ENCODE assay signal across 1 cellular context in genomic region chr7:815284-816216, GRCh38.
TF ChIP-seq lines count a peak whose summit lies in the region.

No MANE protein-coding gene starts in this region.

TF ChIP-seq in GM12878, 131 proteins besides CTCF, POLR2A, EP300 and RAD21 (continued from another document):
- no peak for TF ChIP-seq SKIL (IDR thresholded peaks at IDR 0.05; ENCODE audit: low read depth, poor library complexity, severe bottlenecking)
- TF ChIP-seq KAT2A (conservative IDR thresholded peaks at IDR 0.05; ENCODE audit: control insufficient read depth, low read depth, low read length), result no peak
- TF ChIP-seq E2F4 (IDR thresholded peaks at IDR 0.05; ENCODE audit: low read depth, low read length), result no peak
- no peak for TF ChIP-seq ZNF207 (IDR thresholded peaks at IDR 0.05; ENCODE audit: borderline replicate concordance)
- TF ChIP-seq BHLHE40 (IDR thresholded peaks at IDR 0.05; ENCODE audit: borderline replicate concordance in 1 of 2, low read depth in 2 of 2, low read length in 1 of 2), result peak in 1 of 2 experiments; percentile 26; a peak in 1 of 4 replicates
- TF ChIP-seq NRF1 (conservative IDR thresholded peaks at IDR 0.05; ENCODE audit: low read depth, low read length), result 0 out of 2 replicates have a peak, but pooled peaks have one; percentile 22
- TF ChIP-seq BACH1 (IDR thresholded peaks at IDR 0.05; ENCODE audit: borderline replicate concordance), result no peak
- TF ChIP-seq SIN3A (IDR thresholded peaks at IDR 0.05; ENCODE audit: low read depth, low read length), result no peak
- no peak for TF ChIP-seq TARDBP (IDR thresholded peaks at IDR 0.05; ENCODE audit: borderline replicate concordance)
- TF ChIP-seq MYB (IDR thresholded peaks at IDR 0.05; ENCODE audit: borderline replicate concordance, low read depth, low read length), result no peak
- TF ChIP-seq SIX5 (IDR thresholded peaks at IDR 0.05; ENCODE audit: low read depth, low read length, severe bottlenecking), result no peak
- TF ChIP-seq, protein P1, sequence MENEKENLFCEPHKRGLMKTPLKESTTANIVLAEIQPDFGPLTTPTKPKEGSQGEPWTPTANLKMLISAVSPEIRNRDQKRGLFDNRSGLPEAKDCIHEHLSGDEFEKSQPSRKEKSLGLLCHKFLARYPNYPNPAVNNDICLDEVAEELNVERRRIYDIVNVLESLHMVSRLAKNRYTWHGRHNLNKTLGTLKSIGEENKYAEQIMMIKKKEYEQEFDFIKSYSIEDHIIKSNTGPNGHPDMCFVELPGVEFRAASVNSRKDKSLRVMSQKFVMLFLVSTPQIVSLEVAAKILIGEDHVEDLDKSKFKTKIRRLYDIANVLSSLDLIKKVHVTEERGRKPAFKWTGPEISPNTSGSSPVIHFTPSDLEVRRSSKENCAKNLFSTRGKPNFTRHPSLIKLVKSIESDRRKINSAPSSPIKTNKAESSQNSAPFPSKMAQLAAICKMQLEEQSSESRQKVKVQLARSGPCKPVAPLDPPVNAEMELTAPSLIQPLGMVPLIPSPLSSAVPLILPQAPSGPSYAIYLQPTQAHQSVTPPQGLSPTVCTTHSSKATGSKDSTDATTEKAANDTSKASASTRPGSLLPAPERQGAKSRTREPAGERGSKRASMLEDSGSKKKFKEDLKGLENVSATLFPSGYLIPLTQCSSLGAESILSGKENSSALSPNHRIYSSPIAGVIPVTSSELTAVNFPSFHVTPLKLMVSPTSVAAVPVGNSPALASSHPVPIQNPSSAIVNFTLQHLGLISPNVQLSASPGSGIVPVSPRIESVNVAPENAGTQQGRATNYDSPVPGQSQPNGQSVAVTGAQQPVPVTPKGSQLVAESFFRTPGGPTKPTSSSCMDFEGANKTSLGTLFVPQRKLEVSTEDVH (IDR thresholded peaks at IDR 0.05; ENCODE audit: low read depth, partially characterized antibody), result no peak
- TF ChIP-seq IKZF1 (conservative IDR thresholded peaks at IDR 0.05), result 0 out of 2 replicates have a peak, but pooled peaks have one; percentile 40
- TF ChIP-seq ESRRA (IDR thresholded peaks at IDR 0.05; ENCODE audit: low read length), result no peak
- TF ChIP-seq SRF (IDR thresholded peaks at IDR 0.05; ENCODE audit: low read depth in 2 of 2, low read length in 2 of 2), result no peak
- peak; percentile 50 for TF ChIP-seq MEF2B (IDR thresholded peaks at IDR 0.05; ENCODE audit: partially characterized antibody, poor library complexity, severe bottlenecking)
- TF ChIP-seq BRCA1 (IDR thresholded peaks at IDR 0.05; ENCODE audit: low read depth, low read length), result no peak
- no peak for TF ChIP-seq SMARCA5 (IDR thresholded peaks at IDR 0.05)
- TF ChIP-seq, protein P2, sequence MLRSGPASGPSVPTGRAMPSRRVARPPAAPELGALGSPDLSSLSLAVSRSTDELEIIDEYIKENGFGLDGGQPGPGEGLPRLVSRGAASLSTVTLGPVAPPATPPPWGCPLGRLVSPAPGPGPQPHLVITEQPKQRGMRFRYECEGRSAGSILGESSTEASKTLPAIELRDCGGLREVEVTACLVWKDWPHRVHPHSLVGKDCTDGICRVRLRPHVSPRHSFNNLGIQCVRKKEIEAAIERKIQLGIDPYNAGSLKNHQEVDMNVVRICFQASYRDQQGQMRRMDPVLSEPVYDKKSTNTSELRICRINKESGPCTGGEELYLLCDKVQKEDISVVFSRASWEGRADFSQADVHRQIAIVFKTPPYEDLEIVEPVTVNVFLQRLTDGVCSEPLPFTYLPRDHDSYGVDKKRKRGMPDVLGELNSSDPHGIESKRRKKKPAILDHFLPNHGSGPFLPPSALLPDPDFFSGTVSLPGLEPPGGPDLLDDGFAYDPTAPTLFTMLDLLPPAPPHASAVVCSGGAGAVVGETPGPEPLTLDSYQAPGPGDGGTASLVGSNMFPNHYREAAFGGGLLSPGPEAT (IDR thresholded peaks at IDR 0.05; ENCODE audit: low read depth), result no peak
- no peak for TF ChIP-seq LARP7 (IDR thresholded peaks at IDR 0.05)
- no peak for TF ChIP-seq ZBTB33 (IDR thresholded peaks at IDR 0.05)
- TF ChIP-seq NR2F1 (conservative IDR thresholded peaks at IDR 0.05), result no peak
- TF ChIP-seq CEBPB (IDR thresholded peaks at IDR 0.05; ENCODE audit: borderline replicate concordance in 1 of 2, low read depth in 2 of 2, low read length in 2 of 2), result no peak
